2 cellular contexts compared by ENCODE assay signal in genomic region chr17:77148109-77148958, GRCh38.
TF ChIP-seq lines count a peak whose summit lies in the region.

No MANE protein-coding gene starts in this region.

TF ChIP-seq in HEK293, 187 proteins besides CTCF, POLR2A, EP300 and RAD21 (continued from another document):
- TF ChIP-seq ZNF174 (tag by site-specific recombination; IDR thresholded peaks at IDR 0.05) (no peak), TSHZ1 (tag by site-specific recombination; IDR thresholded peaks at IDR 0.05; ENCODE audit: borderline replicate concordance) (no peak), ZFHX2 (tag by site-specific recombination; conservative IDR thresholded peaks at IDR 0.05) (peak; percentile 43)
TF ChIP-seq in HEK293: peak in this region for 2.

TF ChIP-seq in HepG2, 621 proteins besides CTCF, POLR2A, EP300 and RAD21 (continues in another document):
- TF ChIP-seq THAP9 (CRISPR knock-in tag; IDR thresholded peaks at IDR 0.05; ENCODE audit: borderline replicate concordance) (no peak), MTA1 (CRISPR knock-in tag; IDR thresholded peaks at IDR 0.05; ENCODE audit: borderline replicate concordance) (peak; percentile 76), ATRX (CRISPR knock-in tag; IDR thresholded peaks at IDR 0.05; ENCODE audit: borderline replicate concordance) (peak; percentile 80; the same call in 1 of the 2 replicates), NFE2 (CRISPR knock-in tag; IDR thresholded peaks at IDR 0.05) (no peak), ARNTL (CRISPR knock-in tag; IDR thresholded peaks at IDR 0.05) (0 out of 2 replicates have a peak, but pooled peaks have one; percentile 28), MAX (IDR thresholded peaks at IDR 0.05) (peak; percentile 33; the same call in 1 of the 2 replicates), NR2F2 (IDR thresholded peaks at IDR 0.05; ENCODE audit: borderline replicate concordance, low read depth) (peak; percentile 28; the same call in 1 of the 2 replicates), GABPB1 (CRISPR knock-in tag; IDR thresholded peaks at IDR 0.05) (no peak), SNAPC2 (CRISPR knock-in tag; IDR thresholded peaks at IDR 0.05) (no peak), KMT2B (CRISPR knock-in tag; IDR thresholded peaks at IDR 0.05) (no peak), XRCC5 (optimal IDR thresholded peaks at IDR 0.05; ENCODE audit: low read length) (peak; percentile 47), ASH2L (IDR thresholded peaks at IDR 0.05; ENCODE audit: insufficient read length, low read depth, low read length) (no peak), AGO1 (IDR thresholded peaks at IDR 0.05; ENCODE audit: low read depth, low read length, poor library complexity, severe bottlenecking) (no peak), ARNT (IDR thresholded peaks at IDR 0.05) (no peak), HOXA7 (CRISPR knock-in tag; IDR thresholded peaks at IDR 0.05) (no peak), ZSCAN30 (CRISPR knock-in tag; IDR thresholded peaks at IDR 0.05) (no peak), NFATC3 (CRISPR knock-in tag; IDR thresholded peaks at IDR 0.05) (no peak), ZSCAN22 (CRISPR knock-in tag; IDR thresholded peaks at IDR 0.05) (no peak), RARA (CRISPR knock-in tag; IDR thresholded peaks at IDR 0.05) (peak; percentile 62), SMARCC2 (IDR thresholded peaks at IDR 0.05) (no peak), RNF219 (CRISPR knock-in tag; IDR thresholded peaks at IDR 0.05) (no peak), ZBTB21 (CRISPR knock-in tag; IDR thresholded peaks at IDR 0.05) (no peak), ZNF235 (CRISPR knock-in tag; IDR thresholded peaks at IDR 0.05; ENCODE audit: borderline replicate concordance) (no peak), ZNF264 (CRISPR knock-in tag; IDR thresholded peaks at IDR 0.05) (no peak), ZNF687 (CRISPR knock-in tag; IDR thresholded peaks at IDR 0.05) (peak; percentile 44), ZNF83 (CRISPR knock-in tag; IDR thresholded peaks at IDR 0.05; ENCODE audit: borderline replicate concordance) (no peak), ZMAT3 (CRISPR knock-in tag; conservative IDR thresholded peaks at IDR 0.05) (no peak), SMAD9 (CRISPR knock-in tag; IDR thresholded peaks at IDR 0.05) (no peak), ZNF513 (CRISPR knock-in tag; conservative IDR thresholded peaks at IDR 0.05) (no peak), STAT5B (CRISPR knock-in tag; IDR thresholded peaks at IDR 0.05) (no peak), STAG1 (CRISPR knock-in tag; IDR thresholded peaks at IDR 0.05) (no peak), PRPF4 (IDR thresholded peaks at IDR 0.05; ENCODE audit: low read depth, low read length, poor library complexity, severe bottlenecking) (peak; percentile 29), RXRB (CRISPR knock-in tag; IDR thresholded peaks at IDR 0.05; ENCODE audit: borderline replicate concordance) (peak; percentile 53; the same call in 1 of the 2 replicates), ZBTB7A (CRISPR knock-in tag; IDR thresholded peaks at IDR 0.05) (0 out of 2 replicates have a peak, but pooled peaks have one; percentile 17), CEBPB (IDR thresholded peaks at IDR 0.05; ENCODE audit: borderline replicate concordance, low read depth, low read length) (no peak), SIN3B (IDR thresholded peaks at IDR 0.05; ENCODE audit: low read length) (no peak), SOX13 (IDR thresholded peaks at IDR 0.05) (no peak), SOX13 (CRISPR knock-in tag; conservative IDR thresholded peaks at IDR 0.05 in 1 of 2, IDR thresholded peaks at IDR 0.05 in 1 of 2) (0 out of 4 replicates have a peak, but pooled peaks of 1 of the 2 experiments have one; percentile 11), RXRA (CRISPR knock-in tag; IDR thresholded peaks at IDR 0.05) (peak; percentile 45; the same call in 1 of the 2 replicates), ZNF430 (CRISPR knock-in tag; IDR thresholded peaks at IDR 0.05) (no peak), ZNF574 (CRISPR knock-in tag; IDR thresholded peaks at IDR 0.05) (peak; percentile 19; the same call in 1 of the 2 replicates), ZNF446 (CRISPR knock-in tag; IDR thresholded peaks at IDR 0.05) (no peak), SATB2 (CRISPR knock-in tag; IDR thresholded peaks at IDR 0.05) (no peak)
- TF ChIP-seq, protein P1, sequence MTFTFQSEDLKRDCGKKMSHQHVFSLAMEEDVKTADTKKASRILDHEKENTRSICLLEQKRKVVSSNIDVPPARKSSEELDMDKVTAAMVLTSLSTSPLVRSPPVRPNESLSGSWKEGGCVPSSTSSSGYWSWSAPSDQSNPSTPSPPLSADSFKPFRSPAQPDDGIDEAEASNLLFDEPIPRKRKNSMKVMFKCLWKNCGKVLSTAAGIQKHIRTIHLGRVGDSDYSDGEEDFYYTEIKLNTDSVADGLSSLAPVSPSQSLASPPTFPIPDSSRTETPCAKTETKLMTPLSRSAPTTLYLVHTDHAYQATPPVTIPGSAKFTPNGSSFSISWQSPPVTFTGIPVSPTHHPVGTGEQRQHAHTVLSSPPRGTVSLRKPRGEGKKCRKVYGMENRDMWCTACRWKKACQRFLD (CRISPR knock-in tag; IDR thresholded peaks at IDR 0.05; ENCODE audit: borderline replicate concordance): no peak
- TF ChIP-seq, protein P2, sequence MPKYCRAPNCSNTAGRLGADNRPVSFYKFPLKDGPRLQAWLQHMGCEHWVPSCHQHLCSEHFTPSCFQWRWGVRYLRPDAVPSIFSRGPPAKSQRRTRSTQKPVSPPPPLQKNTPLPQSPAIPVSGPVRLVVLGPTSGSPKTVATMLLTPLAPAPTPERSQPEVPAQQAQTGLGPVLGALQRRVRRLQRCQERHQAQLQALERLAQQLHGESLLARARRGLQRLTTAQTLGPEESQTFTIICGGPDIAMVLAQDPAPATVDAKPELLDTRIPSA (CRISPR knock-in tag; IDR thresholded peaks at IDR 0.05; ENCODE audit: borderline replicate concordance): no peak
- TF ChIP-seq, protein P3, sequence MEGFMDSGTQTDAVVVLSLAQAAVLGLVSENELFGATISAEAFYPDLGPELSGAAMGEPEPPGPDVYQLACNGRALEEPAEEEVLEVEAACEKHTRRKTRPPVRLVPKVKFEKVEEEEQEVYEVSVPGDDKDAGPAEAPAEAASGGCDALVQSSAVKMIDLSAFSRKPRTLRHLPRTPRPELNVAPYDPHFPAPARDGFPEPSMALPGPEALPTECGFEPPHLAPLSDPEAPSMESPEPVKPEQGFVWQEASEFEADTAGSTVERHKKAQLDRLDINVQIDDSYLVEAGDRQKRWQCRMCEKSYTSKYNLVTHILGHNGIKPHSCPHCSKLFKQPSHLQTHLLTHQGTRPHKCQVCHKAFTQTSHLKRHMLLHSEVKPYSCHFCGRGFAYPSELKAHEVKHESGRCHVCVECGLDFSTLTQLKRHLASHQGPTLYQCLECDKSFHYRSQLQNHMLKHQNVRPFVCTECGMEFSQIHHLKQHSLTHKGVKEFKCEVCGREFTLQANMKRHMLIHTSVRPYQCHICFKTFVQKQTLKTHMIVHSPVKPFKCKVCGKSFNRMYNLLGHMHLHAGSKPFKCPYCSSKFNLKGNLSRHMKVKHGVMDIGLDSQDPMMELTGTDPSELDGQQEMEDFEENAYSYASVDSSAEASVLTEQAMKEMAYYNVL (CRISPR knock-in tag; IDR thresholded peaks at IDR 0.05; ENCODE audit: borderline replicate concordance): peak; percentile 40; the same call in 1 of the 2 replicates
- TF ChIP-seq, protein P4, sequence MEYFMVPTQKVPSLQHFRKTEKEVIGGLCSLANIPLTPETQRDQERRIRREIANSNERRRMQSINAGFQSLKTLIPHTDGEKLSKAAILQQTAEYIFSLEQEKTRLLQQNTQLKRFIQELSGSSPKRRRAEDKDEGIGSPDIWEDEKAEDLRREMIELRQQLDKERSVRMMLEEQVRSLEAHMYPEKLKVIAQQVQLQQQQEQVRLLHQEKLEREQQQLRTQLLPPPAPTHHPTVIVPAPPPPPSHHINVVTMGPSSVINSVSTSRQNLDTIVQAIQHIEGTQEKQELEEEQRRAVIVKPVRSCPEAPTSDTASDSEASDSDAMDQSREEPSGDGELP (IDR thresholded peaks at IDR 0.05; ENCODE audit: borderline replicate concordance, low read depth): peak; percentile 78
